8 cellular contexts compared by ENCODE assay signal in the genomic region with DNA sequence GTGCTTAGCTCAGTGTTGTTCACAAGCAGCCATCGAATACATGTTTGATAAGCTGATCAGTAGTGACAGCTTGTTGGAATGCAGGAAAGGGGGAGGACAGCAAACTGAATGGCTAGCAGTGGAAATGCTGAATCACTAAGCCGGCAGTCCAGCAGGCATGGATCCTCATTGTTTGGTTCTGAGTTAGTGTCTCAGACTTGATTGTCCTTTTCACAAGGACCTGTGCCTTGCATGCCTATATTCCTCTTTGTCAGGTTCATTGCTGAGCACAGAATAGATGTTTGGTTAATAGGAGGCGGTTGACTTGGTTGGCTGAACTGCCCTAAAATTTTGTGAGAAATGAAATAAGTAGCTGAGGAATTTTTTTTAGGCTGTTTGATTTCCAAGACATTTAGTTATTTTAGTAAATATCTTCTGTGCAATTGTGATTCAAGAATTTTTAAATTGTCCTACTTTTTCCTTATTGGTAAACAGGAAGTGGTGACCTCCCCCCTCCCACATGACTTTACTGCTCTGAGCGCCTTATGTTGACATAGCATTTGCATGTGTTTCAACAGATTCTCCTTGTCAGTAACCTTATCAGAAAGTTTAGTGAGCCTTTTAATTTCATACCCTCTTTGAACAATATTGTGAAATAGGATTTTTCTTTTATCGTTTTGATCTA. TPM values are rescaled to one million over a fixed set of nuclear protein-coding genes. Genes with fewer than 3 reads are reported as not detected.
A peak's percentile ranks its signal among the peaks of the same experiment; 100 is the strongest.
DNase-seq lines count a peak whose midpoint lies in the region; ATAC-seq, FAIRE-seq and TF ChIP-seq lines count a peak whose summit lies in the region.

No MANE protein-coding gene starts in this region.

- H3K4me3 ChIP-seq in SJSA1, result no peak overlapping the region
- no peak overlapping the region for H3K4me3 ChIP-seq in pancreas
- no peak overlapping the region for H3K4me3 ChIP-seq in OCI-LY7 (ENCODE audit: low read depth, low read length, poor library complexity, severe bottlenecking)

- H3K9me2 ChIP-seq in OCI-LY7 (ENCODE audit: insufficient read depth, low read length), result no peaks in the 10 kb centered on the region

- intact Hi-C loops in pancreas (cut with DNase I), result no loop called here
- intact Hi-C loops in OCI-LY7 (cut with micrococcal nuclease; ENCODE audit: unreplicated experiment), result no loop called here

- H3K36me3 ChIP-seq in SJSA1 (peaks cover 23% of the 10 kb centered on the region; the same call in 1 of the 2 replicates), pancreas (peaks cover 0 to 5% (median 0%) of the 10 kb centered on the region in 3 donors), OCI-LY7 (ENCODE audit: insufficient read depth, low read length) (peaks cover 89% of the 10 kb centered on the region)

- H3K4me1 ChIP-seq in SJSA1 (replicated peaks), result peaks cover 53% of the 10 kb centered on the region
- peaks cover 0 to 13% (median 12%) of the 10 kb centered on the region in 3 donors for H3K4me1 ChIP-seq in pancreas
- no peaks in the 10 kb centered on the region for H3K4me1 ChIP-seq in OCI-LY7 (ENCODE audit: insufficient read depth, low read length, poor library complexity, severe bottlenecking)

- H3K27ac ChIP-seq in SJSA1 (peak overlapping the region; percentile 88), pancreas (peak overlapping the region in 2 of 4 donors; percentile 40 to 51), caudate nucleus (ENCODE audit: low read depth, low read length) (no peak overlapping the region), OCI-LY7 (ENCODE audit: low read depth, low read length, poor library complexity, severe bottlenecking) (no peak overlapping the region)

- no peaks in the 10 kb centered on the region for H3K27me3 ChIP-seq in SJSA1 (replicated peaks)
- H3K27me3 ChIP-seq in pancreas, result no peaks in the 10 kb centered on the region

- no peak for FAIRE-seq in pancreas (lab: Jason Lieb, UNC)

- H2AFZ ChIP-seq in OCI-LY7 (ENCODE audit: low read length), result no peak overlapping the region

- H3K9me3 ChIP-seq in SJSA1 (replicated peaks) (no peaks in the 10 kb centered on the region), pancreas (no peaks in the 10 kb centered on the region), OCI-LY7 (ENCODE audit: low read length) (no peaks in the 10 kb centered on the region)

- no peaks in the 10 kb centered on the region for H4K20me1 ChIP-seq in OCI-LY7 (ENCODE audit: insufficient read depth, low read length)

- TF ChIP-seq CTCF in pancreas (IDR thresholded peaks at IDR 0.05) (no peak), OCI-LY7 (conservative IDR thresholded peaks at IDR 0.05; ENCODE audit: low read length) (no peak)

- H3K79me2 ChIP-seq in OCI-LY7 (ENCODE audit: insufficient read depth, low read depth, low read length), result no peaks in the 10 kb centered on the region

- peak; percentile 58 to 91 (median 77) for ATAC-seq in pancreas

- CTCF ChIA-PET in OCI-LY7 (lab: Charles Lee; ENCODE audit: unreplicated experiment), result no interaction called here

- H3K4me2 ChIP-seq in OCI-LY7 (ENCODE audit: low read length), result no peak overlapping the region

- in situ Hi-C loops in G401 (cut with HindIII; ENCODE audit: low sequenced_read_pairs), result no loop called here

- WGBS in pancreas, 2 donors, result 37 to 42% methylated on average over 5 of the region's 5 CpGs

- DNase-seq in GM04503 (ENCODE audit: low read depth), result peak; percentile 50
- peak; percentile 57 to 64 for DNase-seq in SJSA1 (ENCODE audit: low read depth in 1 of 2, low spot score in 2 of 2)
- DNase-seq in fibroblast of gingiva (ENCODE audit: low read depth), result peak; percentile 78
- DNase-seq in pancreas, result peak in 1 of 6 donors; percentile 36
- DNase-seq in G401 (ENCODE audit: low spot score), result no peak
- no peak for DNase-seq in caudate nucleus (lab: John Stamatoyannopoulos, UW)
- no peak for DNase-seq in OCI-LY7 (ENCODE audit: low spot score)
- DNase-seq in NCI-H146 (lab: John Stamatoyannopoulos, UW), result no peak

- POLR2A ChIA-PET in OCI-LY7 (lab: Charles Lee), result interaction anchor here (0.6 kb wide), 2 partner anchors 31 to 53 kb away, joined by 3 to 4 read pairs; no protein-coding TSS in a partner anchor

- BruUV-seq in OCI-LY7 (replicated peaks; lab: Mats Ljungman, UMichigan), result no TSS peak

RNA-seq across cellular contexts. Expression of a gene that starts 21.4 kb away (rescaled TPM):
- total RNA-seq in SJSA1 (2014; rRNA removed; shearing (Covaris generic)), result 7.8 and 8.8 TPM in 2 replicates
- 1 to 10 TPM; 1.2 to 4.9 (median 2.4) TPM for total RNA-seq in pancreas
- 1 to 10 TPM; 1.7 to 1.9 TPM for polyA plus RNA-seq in pancreas
- total RNA-seq in G401 (2014; rRNA removed; shearing (Covaris generic)), result 0.43 and 3.1 TPM in 2 replicates
- 0.18 and 0.88 TPM in 2 replicates for total RNA-seq in OCI-LY7 (2014; rRNA removed; shearing (Covaris generic))
- total RNA-seq in OCI-LY7 (2022), result 0.51 and 0.96 TPM in 2 replicates

Comparison
In these comparisons a context has a peak if more than half of its experiments do, and no peak if none do; other contexts are left out.
1. DNase-seq: peak in GM04503 (single experiment), SJSA1 (2 of 2) and fibroblast of gingiva (single experiment); none in G401 (single experiment), caudate nucleus (0 of 61), OCI-LY7 (single experiment) and NCI-H146 (single experiment).